ENCODE assay signal across 18 cellular contexts in genomic region chr9:126448136-126448535, GRCh38.
"Had no signal": no experiment of that assay in that cellular context is flagged by ENCODE, and none has a peak within 500 bp of the region (broad histone marks: within the 10 kb centered on the region; RNA-seq: fewer than 3 reads in every experiment).

No MANE protein-coding gene starts in this region.

- H3K9me3 ChIP-seq: esophagus muscularis mucosa, tibial artery had no signal

- H3K27me3 ChIP-seq: cardiac muscle cell, esophagus muscularis mucosa, tibial artery had no signal

- H3K4me3 Mint-ChIP-seq: activated CD4-positive, alpha-beta T cell treated with anti-CD3 and anti-CD28 coated beads, Interleukin-2, amount 10 ng/mL, durations not matched to agents 24 days and 14 days; activated CD8-positive, alpha-beta T cell treated with anti-CD3 and anti-CD28 coated beads for 36 hours; activated naive CD8-positive, alpha-beta T cell treated with anti-CD3 and anti-CD28 coated beads, Interleukin-2, amount 50 U/mL, for 24 hours; activated T-cell treated with anti-CD3 and anti-CD28 coated beads, Interleukin-2, amount 50 U/mL, for 4 hours; stimulated activated naive CD8-positive, alpha-beta T cell treated with anti-CD3 and anti-CD28 coated beads, Interleukin-15, Interleukin-2, amounts not matched to agents 100 ng/mL and 50 ng/mL, for 24 hours had no signal

- H3K27ac ChIP-seq: cardiac muscle cell, esophagus muscularis mucosa, SK-N-MC, tibial artery, VCaP had no signal

- ATAC-seq: activated CD4-positive, CD25-positive, alpha-beta regulatory T cell treated with anti-CD3 and anti-CD28 coated beads, Interleukin-2, amount 50 U/mL, for 24 hours; activated CD8-positive, alpha-beta T cell treated with anti-CD3 and anti-CD28 coated beads for 36 hours; activated naive CD8-positive, alpha-beta T cell treated with anti-CD3 and anti-CD28 coated beads, Interleukin-2, amount 50 U/mL, for 24 hours; activated T-cell treated with anti-CD3 and anti-CD28 coated beads, Interleukin-2, amount 50 U/mL, for 4 hours; left ventricle myocardium superior; sciatic nerve had no signal

- H3K36me3 ChIP-seq: cardiac muscle cell had no signal

- H3K27me3 Mint-ChIP-seq: activated CD8-positive, alpha-beta T cell treated with anti-CD3 and anti-CD28 coated beads for 36 hours; activated naive CD8-positive, alpha-beta T cell treated with anti-CD3 and anti-CD28 coated beads, Interleukin-2, amount 50 U/mL, for 24 hours; stimulated activated naive CD8-positive, alpha-beta T cell treated with anti-CD3 and anti-CD28 coated beads, Interleukin-15, Interleukin-2, amounts not matched to agents 100 ng/mL and 50 ng/mL, for 24 hours had no signal

- H3K4me1 ChIP-seq: esophagus muscularis mucosa, tibial artery had no signal

- H3K9me3 Mint-ChIP-seq: activated CD4-positive, alpha-beta T cell treated with anti-CD3 and anti-CD28 coated beads, Interleukin-2, amount 10 ng/mL, durations not matched to agents 24 days and 14 days; activated CD8-positive, alpha-beta T cell treated with anti-CD3 and anti-CD28 coated beads for 36 hours; activated naive CD8-positive, alpha-beta T cell treated with anti-CD3 and anti-CD28 coated beads, Interleukin-2, amount 50 U/mL, for 24 hours; activated T-cell treated with anti-CD3 and anti-CD28 coated beads, Interleukin-2, amount 50 U/mL, for 4 hours; stimulated activated naive CD8-positive, alpha-beta T cell treated with anti-CD3 and anti-CD28 coated beads, Interleukin-15, Interleukin-2, amounts not matched to agents 100 ng/mL and 50 ng/mL, for 24 hours had no signal

- H3K4me3 ChIP-seq: cardiac muscle cell, esophagus muscularis mucosa, SK-N-MC, tibial artery had no signal

- H3K27ac Mint-ChIP-seq: activated CD4-positive, alpha-beta T cell treated with anti-CD3 and anti-CD28 coated beads, Interleukin-2, amount 10 ng/mL, durations not matched to agents 24 days and 14 days; activated CD8-positive, alpha-beta T cell treated with anti-CD3 and anti-CD28 coated beads for 36 hours; activated naive CD8-positive, alpha-beta T cell treated with anti-CD3 and anti-CD28 coated beads, Interleukin-2, amount 50 U/mL, for 24 hours; stimulated activated naive CD8-positive, alpha-beta T cell treated with anti-CD3 and anti-CD28 coated beads, Interleukin-15, Interleukin-2, amounts not matched to agents 100 ng/mL and 50 ng/mL, for 24 hours had no signal

- DNase-seq: activated CD4-positive, alpha-beta T cell treated with anti-CD3 and anti-CD28 coated beads, Interleukin-2, amount 10 ng/mL, durations not matched to agents 24 days and 14 days; activated CD8-positive, alpha-beta T cell treated with anti-CD3 and anti-CD28 coated beads for 36 hours; activated naive CD4-positive, alpha-beta T cell treated with Interleukin-2 at 50 U/mL for 16 hours; activated naive CD8-positive, alpha-beta T cell treated with anti-CD3 and anti-CD28 coated beads, Interleukin-2, amount 50 U/mL, for 24 hours; activated T-cell treated with anti-CD3 and anti-CD28 coated beads, Interleukin-2, amount 50 U/mL, for 4 hours; effector memory CD4-positive, alpha-beta T cell; hippocampal formation; left ventricle myocardium superior; small intestine; stimulated activated CD4-positive, alpha-beta T cell treated with anti-CD3 and anti-CD28 coated beads, Interleukin-15, amount 100 ng/mL, for 24 hours; tibial artery had no signal
